ENCODE assay signal across 17 cellular contexts in the genomic region with DNA sequence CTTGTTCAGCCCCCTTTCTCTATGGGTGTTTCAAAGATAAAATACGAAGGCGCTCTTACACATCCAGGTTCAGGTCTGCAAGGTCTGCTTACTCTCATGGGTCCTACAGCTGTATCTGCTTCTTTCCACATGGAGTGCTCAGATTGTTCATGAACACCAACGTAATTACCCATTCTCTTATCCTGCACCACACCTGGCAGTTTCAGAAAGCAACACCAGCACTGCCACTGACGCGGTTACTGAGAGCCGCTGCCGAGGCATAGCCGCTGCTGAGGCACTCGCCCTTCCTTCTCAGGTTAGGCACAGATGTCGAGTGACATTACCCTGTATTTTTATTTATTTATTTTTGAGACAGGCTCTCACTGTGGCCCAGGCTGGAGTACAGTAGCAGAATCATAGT.
DNase-seq lines count a peak whose midpoint lies in the region; FAIRE-seq and TF ChIP-seq lines count a peak whose summit lies in the region.
"Had no signal": no experiment of that assay in that cellular context is flagged by ENCODE, and none has a peak within 500 bp of the region (broad histone marks: within the 10 kb centered on the region; RNA-seq: fewer than 3 reads in every experiment).

No MANE protein-coding gene starts in this region.

- no peak overlapping the region for H3K4me3 Mint-ChIP-seq in nephron progenitor cell
- H3K4me3 Mint-ChIP-seq: GM23338; IgD-negative memory B cell; T-helper 2 cell treated with Interferon-gamma antibody and Interleukin-4, amounts not matched to agents 5 μg/mL and 100 μg/mL, for 36 hours had no signal

- H3K4me1 ChIP-seq in OCI-LY1 (ENCODE audit: insufficient read depth, low read length, severe bottlenecking) (peaks cover 47% of the 10 kb centered on the region), SK-N-SH (ENCODE audit: control insufficient read depth in 1 of 2, insufficient read depth in 2 of 2, low read depth in 1 of 2, low read length in 1 of 2) (peaks cover 8 to 52% of the 10 kb centered on the region in 2 experiments; a peak in 3 of 4 replicates)

- peak overlapping the region; percentile 29 for H3K27ac ChIP-seq in OCI-LY1 (ENCODE audit: low read depth, low read length, poor library complexity, severe bottlenecking)
- H3K27ac ChIP-seq in SK-N-SH (ENCODE audit: low read depth in 2 of 2, low read length in 1 of 2): no peak overlapping the region; a peak in 1 of 4 replicates

- TF ChIP-seq CTCF in OCI-LY1 (IDR thresholded peaks at IDR 0.05; ENCODE audit: low read length) (no peak), nephron progenitor cell (IDR thresholded peaks at IDR 0.05) (no peak), SK-N-SH (IDR thresholded peaks at IDR 0.05) (no peak)

- no peaks in the 10 kb centered on the region for H3F3A ChIP-seq in OCI-LY1 (ENCODE audit: insufficient read depth, low read length)
- H3F3A ChIP-seq in SK-N-SH (replicated peaks; ENCODE audit: insufficient read depth): no peaks in the 10 kb centered on the region

- no peak for TF ChIP-seq RAD21 in SK-N-SH (IDR thresholded peaks at IDR 0.05; ENCODE audit: low read length)

- H2AFZ ChIP-seq in OCI-LY1 (ENCODE audit: low read length): no peak overlapping the region
- H2AFZ ChIP-seq in SK-N-SH (ENCODE audit: low read depth): no peak overlapping the region
- H2AFZ ChIP-seq: GM23338 had no signal

- H3K9ac ChIP-seq in OCI-LY1 (ENCODE audit: low read length) (no peak overlapping the region), SK-N-SH (no peak overlapping the region)

- H3K4me1 Mint-ChIP-seq in nephron progenitor cell: peaks cover 51% of the 10 kb centered on the region
- H3K4me1 Mint-ChIP-seq: CD14-positive monocyte had no signal

- H4K20me1 ChIP-seq in OCI-LY1 (ENCODE audit: insufficient read depth, low read length) (no peaks in the 10 kb centered on the region), SK-N-SH (ENCODE audit: insufficient read depth) (0 out of 2 replicates have a peak, but pooled peaks cover 12% of the 10 kb centered on the region)

- peak; percentile 66 for DNase-seq in NCI-H510A treated with DMSO at 0.1 percent for 48 hours (lab: John Stamatoyannopoulos, UW)
- DNase-seq in NCI-H510A (lab: John Stamatoyannopoulos, UW): no peak
- peak; percentile 38 for DNase-seq in NCI-H187 treated with DMSO at 0.1 percent for 48 hours (lab: John Stamatoyannopoulos, UW)
- no peak for DNase-seq in nephron progenitor cell
- no peak for DNase-seq in SK-N-SH
- DNase-seq in NCI-H2196 (lab: John Stamatoyannopoulos, UW; ENCODE audit: unreplicated experiment): no peak
- no peak for DNase-seq in GM12891 (ENCODE audit: insufficient read length, low spot score)
- DNase-seq: AML-193, GDM1, HCEC 1CT, Karpas-422, SIG-M5 had no signal

- H3K9me3 ChIP-seq in OCI-LY1 (ENCODE audit: low read length): no peaks in the 10 kb centered on the region
- H3K9me3 ChIP-seq in SK-N-SH: no peaks in the 10 kb centered on the region

- POLR2A ChIA-PET in SK-N-SH (lab: Yijun Ruan, JAX): no interaction called here

- no peak for TF ChIP-seq EP300 in SK-N-SH (IDR thresholded peaks at IDR 0.05; ENCODE audit: borderline replicate concordance in 1 of 2, low read depth in 1 of 2, low read length in 1 of 2)

- H3K4me3 ChIP-seq in OCI-LY1 (ENCODE audit: low read depth, low read length, poor library complexity, severe bottlenecking): no peak overlapping the region
- H3K4me3 ChIP-seq in SK-N-SH (ENCODE audit: low read depth in 2 of 2, low read length in 1 of 2): no peak overlapping the region
- H3K4me3 ChIP-seq: GM23338 had no signal

- H3K36me3 ChIP-seq in OCI-LY1 (ENCODE audit: insufficient read depth, low read length) (no peaks in the 10 kb centered on the region), SK-N-SH (replicated peaks in 1 of 2; ENCODE audit: control insufficient read depth in 1 of 2, insufficient read depth in 2 of 2, low read length in 1 of 2) (no peaks in the 10 kb centered on the region)

- WGBS in SK-N-SH (ENCODE audit: low lambda C conversion rate): 95% methylated on average over 10 of the region's 10 CpGs

- H3K9me2 ChIP-seq in OCI-LY1 (ENCODE audit: low read depth, low read length): no peaks in the 10 kb centered on the region
- no peaks in the 10 kb centered on the region for H3K9me2 ChIP-seq in SK-N-SH

- H3K9me3 Mint-ChIP-seq in nephron progenitor cell: no peaks in the 10 kb centered on the region
- H3K9me3 Mint-ChIP-seq: CD14-positive monocyte; GM23338; T-helper 2 cell treated with Interferon-gamma antibody and Interleukin-4, amounts not matched to agents 5 μg/mL and 100 μg/mL, for 36 hours had no signal

- H3K79me2 ChIP-seq in OCI-LY1 (ENCODE audit: insufficient read depth, low read length): no peaks in the 10 kb centered on the region
- H3K79me2 ChIP-seq in SK-N-SH (ENCODE audit: insufficient read depth): peaks cover 47% of the 10 kb centered on the region; the same call in 1 of the 2 replicates

- H3K4me2 ChIP-seq in OCI-LY1 (ENCODE audit: low read length): no peak overlapping the region
- H3K4me2 ChIP-seq in SK-N-SH: no peak overlapping the region
- H3K4me2 ChIP-seq: GM23338 had no signal

- no peak for TF ChIP-seq POLR2A in GM12891 (IDR thresholded peaks at IDR 0.05; ENCODE audit: low read depth, low read length)

- no peak for FAIRE-seq in GM12891 (lab: Jason Lieb, UNC)

- H3K27me3 Mint-ChIP-seq in nephron progenitor cell (ENCODE audit: low read depth, poor library complexity): no peaks in the 10 kb centered on the region
- H3K27me3 Mint-ChIP-seq: IgD-negative memory B cell had no signal

- peaks cover 35% of the 10 kb centered on the region for H3K36me3 Mint-ChIP-seq in nephron progenitor cell (ENCODE audit: low read depth)

- H3K27me3 ChIP-seq in OCI-LY1 (ENCODE audit: insufficient read depth, low read length) (no peaks in the 10 kb centered on the region), SK-N-SH (ENCODE audit: insufficient read depth) (no peaks in the 10 kb centered on the region)

- CTCF ChIA-PET in SK-N-SH (lab: Yijun Ruan, JAX): no interaction called here

- H3K27ac Mint-ChIP-seq in nephron progenitor cell: peak overlapping the region; percentile 44
- H3K27ac Mint-ChIP-seq: GM23338; IgD-negative memory B cell; T-helper 2 cell treated with Interferon-gamma antibody and Interleukin-4, amounts not matched to agents 5 μg/mL and 100 μg/mL, for 36 hours had no signal

TF ChIP-seq in SK-N-SH, 30 proteins besides CTCF, POLR2A, EP300 and RAD21 (continues in another document):
- TF ChIP-seq POLR2AphosphoS5 (IDR thresholded peaks at IDR 0.05; ENCODE audit: low read depth, low read length) (no peak), TCF12 (IDR thresholded peaks at IDR 0.05) (no peak), NRF1 (IDR thresholded peaks at IDR 0.05; ENCODE audit: low read depth, low read length) (no peak), FOXJ3 (CRISPR knock-in tag; IDR thresholded peaks at IDR 0.05) (no peak), SMC3 (IDR thresholded peaks at IDR 0.05; ENCODE audit: low read depth, low read length) (no peak), GATA2 (CRISPR knock-in tag; IDR thresholded peaks at IDR 0.05) (no peak), SIN3A (IDR thresholded peaks at IDR 0.05; ENCODE audit: borderline replicate concordance, low read depth, low read length) (no peak)
- TF ChIP-seq, protein P1, sequence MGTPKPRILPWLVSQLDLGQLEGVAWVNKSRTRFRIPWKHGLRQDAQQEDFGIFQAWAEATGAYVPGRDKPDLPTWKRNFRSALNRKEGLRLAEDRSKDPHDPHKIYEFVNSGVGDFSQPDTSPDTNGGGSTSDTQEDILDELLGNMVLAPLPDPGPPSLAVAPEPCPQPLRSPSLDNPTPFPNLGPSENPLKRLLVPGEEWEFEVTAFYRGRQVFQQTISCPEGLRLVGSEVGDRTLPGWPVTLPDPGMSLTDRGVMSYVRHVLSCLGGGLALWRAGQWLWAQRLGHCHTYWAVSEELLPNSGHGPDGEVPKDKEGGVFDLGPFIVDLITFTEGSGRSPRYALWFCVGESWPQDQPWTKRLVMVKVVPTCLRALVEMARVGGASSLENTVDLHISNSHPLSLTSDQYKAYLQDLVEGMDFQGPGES (IDR thresholded peaks at IDR 0.05; ENCODE audit: low read depth, low read length): no peak
- TF ChIP-seq, protein P2, sequence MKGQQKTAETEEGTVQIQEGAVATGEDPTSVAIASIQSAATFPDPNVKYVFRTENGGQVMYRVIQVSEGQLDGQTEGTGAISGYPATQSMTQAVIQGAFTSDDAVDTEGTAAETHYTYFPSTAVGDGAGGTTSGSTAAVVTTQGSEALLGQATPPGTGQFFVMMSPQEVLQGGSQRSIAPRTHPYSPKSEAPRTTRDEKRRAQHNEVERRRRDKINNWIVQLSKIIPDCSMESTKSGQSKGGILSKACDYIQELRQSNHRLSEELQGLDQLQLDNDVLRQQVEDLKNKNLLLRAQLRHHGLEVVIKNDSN (IDR thresholded peaks at IDR 0.05; ENCODE audit: borderline replicate concordance, low read depth): no peak

TF ChIP-seq in GM12891, 5 proteins besides CTCF, POLR2A, EP300 and RAD21:
- TF ChIP-seq PAX5 (IDR thresholded peaks at IDR 0.05; ENCODE audit: insufficient read depth, low read length, severe bottlenecking) (no peak), POLR2AphosphoS5 (IDR thresholded peaks at IDR 0.05; ENCODE audit: low read depth, low read length) (no peak), POU2F2 (IDR thresholded peaks at IDR 0.05; ENCODE audit: low read depth, low read length) (no peak), SPI1 (IDR thresholded peaks at IDR 0.05; ENCODE audit: low read depth, low read length) (no peak), TAF1 (IDR thresholded peaks at IDR 0.05; ENCODE audit: low read depth, low read length) (no peak)

Comparison
In these comparisons a context has a peak if more than half of its experiments do, and no peak if none do; other contexts are left out.
1. DNase-seq: peak in NCI-H510A treated with DMSO at 0.1 percent for 48 hours (single experiment) and NCI-H187 treated with DMSO at 0.1 percent for 48 hours (single experiment); none in NCI-H510A (single experiment), nephron progenitor cell (single experiment), SK-N-SH (single experiment), NCI-H2196 (single experiment) and GM12891 (single experiment).